Comparison of ENCODE assay signal across 39 cellular contexts in genomic region chr12:116843085-116843484, GRCh38. TPM values are rescaled to one million over a fixed set of nuclear protein-coding genes. Genes with fewer than 3 reads are reported as not detected.
"Had no signal": no experiment of that assay in that cellular context is flagged by ENCODE, and none has a peak within 500 bp of the region (broad histone marks: within the 10 kb centered on the region; RNA-seq: fewer than 3 reads in every experiment).

No MANE protein-coding gene starts in this region.

- H3K9me3 Mint-ChIP-seq: activated naive CD4-positive, alpha-beta T cell treated with anti-CD3 and anti-CD28 coated beads for 36 hours; activated naive CD4-positive, alpha-beta T cell treated with anti-CD3 and anti-CD28 coated beads, Interleukin-2, amount 10 ng/mL, durations not matched to agents 7 days and 5 days; activated naive CD4-positive, alpha-beta T cell treated with anti-CD3 and anti-CD28 coated beads, Interleukin-2, amount 50 U/mL, for 24 hours; activated naive CD4-positive, alpha-beta T cell treated with anti-CD3 and anti-CD28 coated beads, Interleukin-2, amount 50 U/mL, for 72 hours; activated naive CD8-positive, alpha-beta T cell treated with anti-CD3 and anti-CD28 coated beads for 36 hours; activated naive CD8-positive, alpha-beta T cell treated with anti-CD3 and anti-CD28 coated beads, Interleukin-2, amount 50 U/mL, for 24 hours; activated T-cell treated with anti-CD3 and anti-CD28 coated beads, Interleukin-2, amount 50 U/mL, for 72 hours; activated T-helper 1 cell treated with anti-CD3 and anti-CD28 coated beads, Interleukin-12 subunit alpha, Interleukin-12 subunit beta, Interleukin-2, Interleukin-4 antibody, amounts not matched to agents 30 ng/mL and 10 ng/mL and 1 ng/mL, durations not matched to agents 14 hours and 24 hours and 36 hours; activated T-helper 17 cell treated with anti-CD3 and anti-CD28 coated beads, Interleukin-2, amount 50 U/mL, for 72 hours; activated T-helper 2 cell treated with anti-CD3 and anti-CD28 coated beads, Interferon-gamma antibody, Interleukin-2, Interleukin-4, amounts not matched to agents 10 μg/mL and 5 μg/mL and 100 μg/mL, durations not matched to agents 14 hours and 24 hours and 36 hours; brain; central memory CD8-positive, alpha-beta T cell had no signal

- H3K4me3 Mint-ChIP-seq: activated naive CD4-positive, alpha-beta T cell treated with anti-CD3 and anti-CD28 coated beads for 36 hours; activated naive CD4-positive, alpha-beta T cell treated with anti-CD3 and anti-CD28 coated beads, Interleukin-2, amount 10 ng/mL, durations not matched to agents 7 days and 5 days; activated naive CD4-positive, alpha-beta T cell treated with anti-CD3 and anti-CD28 coated beads, Interleukin-2, amount 50 U/mL, for 24 hours; activated naive CD8-positive, alpha-beta T cell; activated naive CD8-positive, alpha-beta T cell treated with anti-CD3 and anti-CD28 coated beads for 36 hours; activated naive CD8-positive, alpha-beta T cell treated with anti-CD3 and anti-CD28 coated beads, Interleukin-2, amount 10 ng/mL, durations not matched to agents 7 days and 5 days; activated naive CD8-positive, alpha-beta T cell treated with anti-CD3 and anti-CD28 coated beads, Interleukin-2, amount 50 U/mL, for 24 hours; activated T-cell treated with anti-CD3 and anti-CD28 coated beads, Interleukin-2, amount 50 U/mL, for 4 hours; activated T-cell treated with anti-CD3 and anti-CD28 coated beads, Interleukin-2, amount 50 U/mL, for 72 hours; activated T-helper 1 cell treated with anti-CD3 and anti-CD28 coated beads, Interleukin-12 subunit alpha, Interleukin-12 subunit beta, Interleukin-2, Interleukin-4 antibody, amounts not matched to agents 30 ng/mL and 10 ng/mL and 1 ng/mL, durations not matched to agents 14 hours and 24 hours and 36 hours; activated T-helper 17 cell treated with anti-CD3 and anti-CD28 coated beads, Interleukin-2, amount 50 U/mL, for 72 hours; brain; central memory CD8-positive, alpha-beta T cell had no signal

- H3K27me3 ChIP-seq: adrenal gland, ascending aorta, body of pancreas, brain microvascular endothelial cell, breast epithelium, cardiac muscle cell had no signal

- H3K27me3 Mint-ChIP-seq: activated naive CD4-positive, alpha-beta T cell treated with anti-CD3 and anti-CD28 coated beads, Interleukin-2, amount 10 ng/mL, durations not matched to agents 7 days and 5 days; activated naive CD4-positive, alpha-beta T cell treated with anti-CD3 and anti-CD28 coated beads, Interleukin-2, amount 50 U/mL, for 24 hours; activated naive CD8-positive, alpha-beta T cell; activated naive CD8-positive, alpha-beta T cell treated with anti-CD3 and anti-CD28 coated beads for 36 hours; activated naive CD8-positive, alpha-beta T cell treated with anti-CD3 and anti-CD28 coated beads, Interleukin-2, amount 10 ng/mL, durations not matched to agents 7 days and 5 days; activated naive CD8-positive, alpha-beta T cell treated with anti-CD3 and anti-CD28 coated beads, Interleukin-2, amount 50 U/mL, for 24 hours; activated T-helper 17 cell treated with anti-CD3 and anti-CD28 coated beads, Interleukin-2, amount 50 U/mL, for 72 hours; brain; central memory CD8-positive, alpha-beta T cell had no signal

- ATAC-seq: activated naive CD4-positive, alpha-beta T cell treated with anti-CD3 and anti-CD28 coated beads, Interleukin-2, amount 50 U/mL, for 72 hours; activated naive CD8-positive, alpha-beta T cell treated with anti-CD3 and anti-CD28 coated beads, Interleukin-2, amount 50 U/mL, for 24 hours; activated T-cell treated with anti-CD3 and anti-CD28 coated beads, Interleukin-2, amount 50 U/mL, for 4 hours; activated T-cell treated with anti-CD3 and anti-CD28 coated beads, Interleukin-2, amount 50 U/mL, for 72 hours; activated T-helper 17 cell treated with anti-CD3 and anti-CD28 coated beads, Interleukin-2, amount 50 U/mL, for 72 hours; body of pancreas had no signal

- H3K27ac Mint-ChIP-seq: activated naive CD4-positive, alpha-beta T cell treated with anti-CD3 and anti-CD28 coated beads for 36 hours; activated naive CD4-positive, alpha-beta T cell treated with anti-CD3 and anti-CD28 coated beads, Interleukin-2, amount 10 ng/mL, durations not matched to agents 7 days and 5 days; activated naive CD4-positive, alpha-beta T cell treated with anti-CD3 and anti-CD28 coated beads, Interleukin-2, amount 50 U/mL, for 24 hours; activated naive CD4-positive, alpha-beta T cell treated with anti-CD3 and anti-CD28 coated beads, Interleukin-2, amount 50 U/mL, for 72 hours; activated naive CD8-positive, alpha-beta T cell; activated naive CD8-positive, alpha-beta T cell treated with anti-CD3 and anti-CD28 coated beads for 36 hours; activated naive CD8-positive, alpha-beta T cell treated with anti-CD3 and anti-CD28 coated beads, Interleukin-2, amount 10 ng/mL, durations not matched to agents 7 days and 5 days; activated naive CD8-positive, alpha-beta T cell treated with anti-CD3 and anti-CD28 coated beads, Interleukin-2, amount 50 U/mL, for 24 hours; activated T-cell treated with anti-CD3 and anti-CD28 coated beads, Interleukin-2, amount 50 U/mL, for 72 hours; activated T-helper 1 cell treated with anti-CD3 and anti-CD28 coated beads, Interleukin-12 subunit alpha, Interleukin-12 subunit beta, Interleukin-2, Interleukin-4 antibody, amounts not matched to agents 30 ng/mL and 10 ng/mL and 1 ng/mL, durations not matched to agents 14 hours and 24 hours and 36 hours; activated T-helper 17 cell treated with anti-CD3 and anti-CD28 coated beads, Interleukin-2, amount 50 U/mL, for 72 hours; activated T-helper 2 cell treated with anti-CD3 and anti-CD28 coated beads, Interferon-gamma antibody, Interleukin-2, Interleukin-4, amounts not matched to agents 10 μg/mL and 5 μg/mL and 100 μg/mL, durations not matched to agents 14 hours and 24 hours and 36 hours; brain had no signal

- FAIRE-seq: astrocyte, bronchial epithelial cell, colon had no signal

- H3K9me3 ChIP-seq: adrenal gland, ascending aorta, body of pancreas, breast epithelium had no signal

- H3K4me1 ChIP-seq: adrenal gland, ascending aorta, body of pancreas, breast epithelium had no signal

- DNase-seq: activated effector memory CD4-positive, alpha-beta T cell treated with anti-CD3 and anti-CD28 coated beads, Interleukin-2, amount 50 U/mL, for 16 hours; activated effector memory CD4-positive, alpha-beta T cell treated with Interleukin-2 at 50 U/mL for 16 hours; activated gamma-delta T cell; activated gamma-delta T cell treated with Interleukin-2 at 50 U/mL for 16 hours; activated naive CD4-positive, alpha-beta T cell; activated naive CD4-positive, alpha-beta T cell treated with anti-CD3 and anti-CD28 coated beads for 36 hours; activated naive CD4-positive, alpha-beta T cell treated with anti-CD3 and anti-CD28 coated beads, Interleukin-2, amount 10 ng/mL, durations not matched to agents 7 days and 5 days; activated naive CD4-positive, alpha-beta T cell treated with anti-CD3 and anti-CD28 coated beads, Interleukin-2, amount 50 U/mL, for 16 hours; activated naive CD4-positive, alpha-beta T cell treated with Interleukin-2 at 50 U/mL for 16 hours; activated naive CD8-positive, alpha-beta T cell treated with anti-CD3 and anti-CD28 coated beads for 36 hours; activated naive CD8-positive, alpha-beta T cell treated with anti-CD3 and anti-CD28 coated beads, Interleukin-2, amount 10 ng/mL, durations not matched to agents 7 days and 5 days; activated naive CD8-positive, alpha-beta T cell treated with anti-CD3 and anti-CD28 coated beads, Interleukin-2, amount 50 U/mL, for 24 hours; activated T-cell treated with anti-CD3 and anti-CD28 coated beads, Interleukin-2, amount 50 U/mL, for 4 hours; activated T-cell treated with anti-CD3 and anti-CD28 coated beads, Interleukin-2, amount 50 U/mL, for 48 hours; activated T-cell treated with anti-CD3 and anti-CD28 coated beads, Interleukin-2, amount 50 U/mL, for 72 hours; adrenal gland; amniotic stem cell; amygdala; anterior cingulate cortex; aorta; body of pancreas; brain microvascular endothelial cell; caudate nucleus; central memory CD4-positive, alpha-beta T cell; cerebellar nuclear complex had no signal

- H3K4me1 Mint-ChIP-seq: activated naive CD4-positive, alpha-beta T cell treated with anti-CD3 and anti-CD28 coated beads, Interleukin-2, amount 10 ng/mL, durations not matched to agents 7 days and 5 days; activated naive CD4-positive, alpha-beta T cell treated with anti-CD3 and anti-CD28 coated beads, Interleukin-2, amount 50 U/mL, for 24 hours; activated naive CD8-positive, alpha-beta T cell treated with anti-CD3 and anti-CD28 coated beads for 36 hours; activated naive CD8-positive, alpha-beta T cell treated with anti-CD3 and anti-CD28 coated beads, Interleukin-2, amount 10 ng/mL, durations not matched to agents 7 days and 5 days; activated naive CD8-positive, alpha-beta T cell treated with anti-CD3 and anti-CD28 coated beads, Interleukin-2, amount 50 U/mL, for 24 hours; activated T-helper 17 cell treated with anti-CD3 and anti-CD28 coated beads, Interleukin-2, amount 50 U/mL, for 72 hours; brain; central memory CD8-positive, alpha-beta T cell had no signal

- H3K4me3 ChIP-seq: adrenal gland, ascending aorta, body of pancreas, breast epithelium, cardiac muscle cell had no signal

- H3K36me3 ChIP-seq: adrenal gland, ascending aorta, brain microvascular endothelial cell, breast epithelium, cardiac muscle cell had no signal

- H3K36me3 Mint-ChIP-seq: activated naive CD4-positive, alpha-beta T cell treated with anti-CD3 and anti-CD28 coated beads, Interleukin-2, amount 10 ng/mL, durations not matched to agents 7 days and 5 days had no signal

- H3K27ac ChIP-seq: adrenal gland, ascending aorta, body of pancreas, brain microvascular endothelial cell, breast epithelium, cardiac muscle cell had no signal

RNA-seq across cellular contexts. Expression of gene HRK, which starts 38.2 kb away (rescaled TPM):
- total RNA-seq: activated naive CD4-positive, alpha-beta T cell treated with anti-CD3 and anti-CD28 coated beads for 36 hours; activated naive CD4-positive, alpha-beta T cell treated with anti-CD3 and anti-CD28 coated beads, Interleukin-2, amount 50 U/mL, for 72 hours; activated naive CD8-positive, alpha-beta T cell treated with anti-CD3 and anti-CD28 coated beads for 36 hours; activated naive CD8-positive, alpha-beta T cell treated with anti-CD3 and anti-CD28 coated beads, Interleukin-2, amount 10 ng/mL, durations not matched to agents 7 days and 5 days; activated T-cell treated with anti-CD3 and anti-CD28 coated beads, Interleukin-2, amount 50 U/mL, for 4 hours; activated T-helper 1 cell treated with anti-CD3 and anti-CD28 coated beads, Interleukin-12 subunit alpha, Interleukin-12 subunit beta, Interleukin-2, Interleukin-4 antibody, amounts not matched to agents 30 ng/mL and 10 ng/mL and 1 ng/mL, durations not matched to agents 14 hours and 24 hours and 36 hours; activated T-helper 17 cell treated with anti-CD3 and anti-CD28 coated beads, Interleukin-2, amount 50 U/mL, for 72 hours; activated T-helper 2 cell treated with anti-CD3 and anti-CD28 coated beads, Interferon-gamma antibody, Interleukin-2, Interleukin-4, amounts not matched to agents 10 μg/mL and 5 μg/mL and 100 μg/mL, durations not matched to agents 14 hours and 24 hours and 36 hours; ascending aorta; body of pancreas; bronchial epithelial cell; cardiac muscle cell had no signal
